In the genomic region with DNA sequence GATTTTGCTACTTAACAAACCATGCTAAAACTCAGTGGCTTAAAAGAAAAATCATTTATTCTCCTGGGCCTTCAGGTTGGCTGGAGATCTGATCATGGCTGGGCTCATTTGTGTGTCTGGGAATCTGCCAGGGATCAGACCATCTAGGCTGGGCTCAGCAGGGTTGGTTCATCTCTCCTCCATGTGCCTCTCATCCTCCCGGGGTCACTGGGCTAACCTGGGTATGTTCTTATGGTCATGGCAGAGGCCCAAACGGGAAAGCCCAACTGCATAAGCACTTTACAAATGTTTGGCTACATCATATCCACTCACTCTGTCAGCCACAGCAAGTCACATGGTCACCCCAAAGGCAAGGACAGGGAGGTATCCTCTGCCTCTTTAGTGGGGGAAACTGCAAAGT, we compare ENCODE assay signal across 25 cellular contexts.
"Had no signal": no experiment of that assay in that cellular context is flagged by ENCODE, and none has a peak within 500 bp of the region (broad histone marks: within the 10 kb centered on the region; RNA-seq: fewer than 3 reads in every experiment).

No MANE protein-coding gene starts in this region.

- DNase-seq: dermis blood vessel endothelial cell; effector memory CD4-positive, alpha-beta T cell; erythroblast; esophagus squamous epithelium; foreskin melanocyte; glutamatergic neuron; heart right ventricle; hippocampal formation; immature natural killer cell; natural killer cell; occipital lobe; ovary; posterior cingulate gyrus; psoas muscle; right cardiac atrium; stimulated activated CD4-positive, alpha-beta T cell treated with anti-CD3 and anti-CD28 coated beads, Interleukin-15, amount 100 ng/mL, for 24 hours; stimulated activated CD4-positive, alpha-beta T cell treated with anti-CD3 and anti-CD28 coated beads, Interleukin-2, amount 100 ng/mL, for 48 hours; stimulated activated naive B cell treated with anti-CD40 and anti-IgM and Interleukin-4, amounts not matched to agents 10 μg/mL and 1 μg/mL and 100 μg/mL, for 72 hours; upper lobe of right lung; uterus had no signal

- ATAC-seq: heart right ventricle; natural killer cell; psoas muscle; right cardiac atrium; stimulated activated naive B cell treated with anti-CD40 and anti-IgM and Interleukin-4, amounts not matched to agents 10 μg/mL and 1 μg/mL and 100 μg/mL, for 72 hours; upper lobe of right lung had no signal

- H3K27me3 ChIP-seq: ovary, tibial nerve, upper lobe of right lung, uterus had no signal

- H3K27ac ChIP-seq: coronary artery, esophagus squamous epithelium, heart right ventricle, ovary, psoas muscle, skin epidermis, thoracic aorta, tibial nerve, upper lobe of right lung, uterus had no signal

- H3K36me3 ChIP-seq: esophagus squamous epithelium, heart right ventricle, ovary, thoracic aorta, tibial nerve, upper lobe of right lung, uterus had no signal

- H3K4me1 ChIP-seq: esophagus squamous epithelium, heart right ventricle, psoas muscle, tibial nerve, upper lobe of right lung, uterus had no signal

- H3K9me3 ChIP-seq: psoas muscle, upper lobe of right lung, uterus had no signal

- H3K4me3 ChIP-seq: coronary artery, esophagus squamous epithelium, heart right ventricle, lung, ovary, psoas muscle, skin epidermis, thoracic aorta, tibial nerve, upper lobe of right lung, uterus had no signal
